In the genomic region with DNA sequence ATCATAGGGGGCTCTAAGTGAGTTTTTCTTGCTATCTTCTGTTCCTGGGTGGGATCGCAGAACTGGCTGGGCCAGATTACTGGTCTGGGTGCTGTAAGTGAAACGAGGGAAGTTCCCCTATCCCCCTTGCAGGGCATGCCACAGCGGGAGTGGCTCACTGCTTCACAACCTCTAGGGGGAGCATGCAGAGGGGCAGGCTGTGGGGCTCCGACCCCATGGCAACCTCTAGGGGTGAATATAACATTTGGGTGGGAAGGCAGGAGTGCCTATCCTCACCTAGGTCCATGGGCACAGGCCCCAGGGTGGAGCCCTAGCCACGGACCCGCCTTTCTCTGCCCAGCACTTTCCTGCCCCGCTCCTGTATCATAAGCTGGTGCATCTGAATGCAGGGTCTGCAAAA, we compare ENCODE assay signal across 16 cellular contexts. TPM values are rescaled to one million over a fixed set of nuclear protein-coding genes. Genes with fewer than 3 reads are reported as not detected.
DNase-seq lines count a peak whose midpoint lies in the region; ATAC-seq, FAIRE-seq and TF ChIP-seq lines count a peak whose summit lies in the region.
"Had no signal": no experiment of that assay in that cellular context is flagged by ENCODE, and none has a peak within 500 bp of the region (broad histone marks: within the 10 kb centered on the region; RNA-seq: fewer than 3 reads in every experiment).

No MANE protein-coding gene starts in this region.

- peaks cover 14% of the 10 kb centered on the region for H3K36me3 Mint-ChIP-seq in CD4-positive, alpha-beta T cell (ENCODE audit: low read depth)

- no peak for ATAC-seq in CD4-positive, alpha-beta T cell (ENCODE audit: poor library complexity)
- ATAC-seq in K562 (peak; percentile 30; the same call in 2 of the 3 replicates), HG03025 (IDR thresholded peaks at IDR 0.05; ENCODE audit: low FRiP score, unreplicated experiment) (no peak)
- ATAC-seq: heart right ventricle had no signal

- peaks cover 7% of the 10 kb centered on the region for H3K79me2 ChIP-seq in K562 (ENCODE audit: control insufficient read depth, insufficient read depth, low read length)

- DNase-seq in CD4-positive, alpha-beta T cell = no peak
- DNase-seq in GM12864 (ENCODE audit: low read depth) (no peak), NAMALWA (ENCODE audit: low spot score) (peak; percentile 45), K562 (ENCODE audit: extremely low read depth in 1 of 4, low spot score in 3 of 4) (peak; percentile 5 to 18 (median 8)), COLO829 (ENCODE audit: low spot score) (no peak), frontal cortex (ENCODE audit: low spot score in 2 of 2) (no peak)
- DNase-seq: activated gamma-delta T cell treated with Interleukin-2 at 50 U/mL for 16 hours; AML-193; esophagus squamous epithelium; heart right ventricle; midbrain; NCI-H2171; nucleus accumbens; stimulated activated naive CD4-positive, alpha-beta T cell had no signal

- 26% methylated on average over 6 of the region's 7 CpGs for WGBS in K562 (ENCODE audit: insufficient coverage, low coverage, missing lambda C conversion rate)

- TF ChIP-seq RAD21 in K562 (CRISPR knock-in tag; conservative IDR thresholded peaks at IDR 0.05 in 1 of 2, IDR thresholded peaks at IDR 0.05 in 1 of 2) = no peak

- H3K27me3 ChIP-seq in CD4-positive, alpha-beta T cell (ENCODE audit: control insufficient read depth, insufficient read depth, low read length) = no peaks in the 10 kb centered on the region
- no peaks in the 10 kb centered on the region for H3K27me3 ChIP-seq in K562 (ENCODE audit: control insufficient read depth in 2 of 2, insufficient read depth in 2 of 2, low read length in 2 of 2)
- H3K27me3 ChIP-seq: esophagus squamous epithelium, heart right ventricle had no signal

- TF ChIP-seq POLR2A in K562 (conservative IDR thresholded peaks at IDR 0.05) = no peak

- H3K9me3 ChIP-seq in CD4-positive, alpha-beta T cell (ENCODE audit: control insufficient read depth, low read length) = no peaks in the 10 kb centered on the region
- no peaks in the 10 kb centered on the region for H3K9me3 ChIP-seq in K562 (replicated peaks; ENCODE audit: control insufficient read depth, insufficient read depth, low read depth, low read length)
- H3K9me3 ChIP-seq: esophagus squamous epithelium, heart right ventricle had no signal

- no peaks in the 10 kb centered on the region for H3K9me1 ChIP-seq in K562 (ENCODE audit: control insufficient read depth, insufficient read depth, low read length)

- H3K36me3 ChIP-seq in K562 (ENCODE audit: control insufficient read depth, insufficient read depth, low read length) = peaks cover 9% of the 10 kb centered on the region; the same call in 1 of the 3 replicates
- H3K36me3 ChIP-seq: esophagus squamous epithelium had no signal

- intact Hi-C loops in CD4-positive, alpha-beta T cell (cut with DNase I, micrococcal nuclease) = loop anchor here in 1 of 2 experiments (5.0 to 10.0 kb wide), 5 partner anchors 719 to 1531 kb away; partner anchors contain the start of genes FAM120C, MAGED2 and TRO
- intact Hi-C loops in K562 (cut with micrococcal nuclease) = loop anchor here (10.0 kb wide), 1 partner anchor 261 kb away; the partner anchor contains the start of gene MAGEH1

- H3K27ac ChIP-seq in CD4-positive, alpha-beta T cell (ENCODE audit: low read depth, low read length) = no peak overlapping the region
- no peak overlapping the region for H3K27ac ChIP-seq in K562 (ENCODE audit: extremely low read depth, low read depth, low read length)
- H3K27ac ChIP-seq: esophagus squamous epithelium, heart right ventricle had no signal

- H3K27me3 Mint-ChIP-seq in CD4-positive, alpha-beta T cell = no peaks in the 10 kb centered on the region
- H3K27me3 Mint-ChIP-seq: dendritic cell treated with granulocyte-macrophage colony-stimulating factor and Interleukin-4, amounts not matched to agents 40 ng/mL and 50 ng/mL, for 4 days had no signal

- FAIRE-seq in K562 (lab: Jason Lieb, UNC) (no peak), frontal cortex (lab: Jason Lieb, UNC) (no peak)

- CTCF ChIA-PET in CD4-positive, alpha-beta T cell (lab: Charles Lee) = no interaction called here
- CTCF ChIA-PET in K562 (lab: Yijun Ruan, JAX; ENCODE audit: low intra/inter-chr PET ratio) = no interaction called here

- no peak overlapping the region for H3K4me2 ChIP-seq in K562 (ENCODE audit: insufficient read depth, low read length)

- no TSS peak for BruUV-seq in K562 (replicated peaks; lab: Mats Ljungman, UMichigan)

- H3K4me1 Mint-ChIP-seq in CD4-positive, alpha-beta T cell (ENCODE audit: low read depth) = peaks cover 24% of the 10 kb centered on the region

- peaks cover 0 to 5% of the 10 kb centered on the region in 2 experiments; a peak in 1 of 5 replicates for H3K4me1 ChIP-seq in K562 (replicated peaks in 1 of 2; ENCODE audit: control insufficient read depth in 2 of 2, insufficient read depth in 2 of 2, low read length in 2 of 2)

- H3K9ac ChIP-seq in K562 (ENCODE audit: insufficient read depth in 1 of 2, low read depth in 2 of 2, low read length in 2 of 2) = no peak overlapping the region

- H4K20me1 ChIP-seq in K562 (replicated peaks; ENCODE audit: control insufficient read depth, insufficient read depth, low read length) = no peaks in the 10 kb centered on the region

- H3K4me3 Mint-ChIP-seq in CD4-positive, alpha-beta T cell = no peak overlapping the region
- H3K4me3 Mint-ChIP-seq: dendritic cell treated with granulocyte-macrophage colony-stimulating factor and Interleukin-4, amounts not matched to agents 40 ng/mL and 50 ng/mL, for 4 days had no signal

- in situ Hi-C loops in K562 (cut with MboI) = no loop called here

- no peak for TF ChIP-seq CTCF in CD4-positive, alpha-beta T cell (IDR thresholded peaks at IDR 0.05)
- TF ChIP-seq CTCF in GM12864 (IDR thresholded peaks at IDR 0.05; ENCODE audit: low read depth, low read length, missing control alignments) = peak; percentile 40
- TF ChIP-seq CTCF in K562 (IDR thresholded peaks at IDR 0.05 in 2 of 3, conservative IDR thresholded peaks at IDR 0.05 in 1 of 3; ENCODE audit: insufficient read depth in 2 of 3, low read depth in 1 of 3, low read length in 3 of 3) = peak; percentile 14 to 54 (median 16); a peak in 4 of 6 replicates

- H3K9me3 Mint-ChIP-seq in CD4-positive, alpha-beta T cell = no peaks in the 10 kb centered on the region
- H3K9me3 Mint-ChIP-seq: dendritic cell treated with granulocyte-macrophage colony-stimulating factor and Interleukin-4, amounts not matched to agents 40 ng/mL and 50 ng/mL, for 4 days had no signal

- POLR2A ChIA-PET in CD4-positive, alpha-beta T cell (lab: Charles Lee) = no interaction called here
- POLR2A ChIA-PET in K562 (lab: Yijun Ruan, JAX) = no interaction called here

- TF ChIP-seq EP300 in K562 (IDR thresholded peaks at IDR 0.05; ENCODE audit: low read length) = no peak

- H3K4me3 ChIP-seq in GM12864 (ENCODE audit: low read depth, low read length) (no peak overlapping the region), K562 (no peak overlapping the region)
- H3K4me3 ChIP-seq: esophagus squamous epithelium, heart right ventricle had no signal

- no peak overlapping the region for H2AFZ ChIP-seq in K562 (ENCODE audit: low read depth, low read length)

- H3K27ac Mint-ChIP-seq in CD4-positive, alpha-beta T cell = peak overlapping the region; percentile 24
- H3K27ac Mint-ChIP-seq: dendritic cell treated with granulocyte-macrophage colony-stimulating factor and Interleukin-4, amounts not matched to agents 40 ng/mL and 50 ng/mL, for 4 days had no signal

TF ChIP-seq in K562, 482 proteins besides CTCF, POLR2A, EP300 and RAD21 (continues in another document):
- TF ChIP-seq MAFG (tag; conservative IDR thresholded peaks at IDR 0.05) (no peak), ATF1 (CRISPR knock-in tag; IDR thresholded peaks at IDR 0.05) (no peak), ATF1 (tag; IDR thresholded peaks at IDR 0.05) (no peak), TSC22D4 (tag; IDR thresholded peaks at IDR 0.05) (no peak), ZNF354B (CRISPR knock-in tag; IDR thresholded peaks at IDR 0.05) (no peak), ZNF316 (IDR thresholded peaks at IDR 0.05) (no peak), COPS2 (conservative IDR thresholded peaks at IDR 0.05) (no peak), KDM1A (IDR thresholded peaks at IDR 0.05) (no peak), HIVEP1 (CRISPR knock-in tag; IDR thresholded peaks at IDR 0.05) (no peak), HNRNPH1 (optimal IDR thresholded peaks at IDR 0.05; ENCODE audit: low read depth, low read length) (no peak), ZNF589 (CRISPR knock-in tag; IDR thresholded peaks at IDR 0.05; ENCODE audit: low read depth) (no peak), XRCC4 (IDR thresholded peaks at IDR 0.05; ENCODE audit: extremely low read depth, insufficient read depth, insufficient read length) (no peak)

RNA-seq across cellular contexts. Expression of gene RRAGB, which starts 1.7 kb away (rescaled TPM):
- 1 to 10 TPM; 7.0 to 8.5 TPM for total RNA-seq in CD4-positive, alpha-beta T cell
- 14.6 and 43.4 TPM in 2 replicates for total RNA-seq in K562 (2011; cell fraction: chromatin; rRNA removed; ENCODE audit: low replicate concordance)
- total RNA-seq in K562 (2011; cell fraction: nucleolus; rRNA removed) = 7.5 and 13.3 TPM in 2 replicates
- total RNA-seq in K562 (2011; cell fraction: nucleoplasm; rRNA removed) = 15.8 and 18.9 TPM in 2 replicates
- 8.6 and 10.4 TPM in 2 replicates for total RNA-seq in K562 (2014; rRNA removed)
- 9.1 and 9.7 TPM in 2 replicates for total RNA-seq in K562 (2014; rRNA removed; fragmentation: Illumina TruSeq; extraction: Trizol)
- total RNA-seq in K562 (2015; rRNA removed; fragmentation: Illumina TruSeq; extraction: Trizol) = 8.9 and 11.1 TPM in 2 replicates
- total RNA-seq in K562 (2021) = 5.6 and 6.7 TPM in 2 replicates
- polyA plus RNA-seq in K562 (2011; rRNA removed) = 15.6 and 19.7 TPM in 2 replicates
- polyA plus RNA-seq in K562 (2011; cell fraction: cytosol; rRNA removed) = 2.4 and 6.2 TPM in 2 replicates
- polyA plus RNA-seq in K562 (2011; cell fraction: nucleus; rRNA removed) = 55.7 and 75.0 TPM in 2 replicates
- polyA plus RNA-seq in K562 (2012) = 7.6 and 14.3 TPM in 2 replicates
- 6.3 and 7.5 TPM in 2 replicates for polyA plus RNA-seq in K562 (2014; fragmentation: Illumina TruSeq; extraction: Trizol)
- polyA plus RNA-seq in K562 (2014; fragmentation: Nextera tagmentation; extraction: Ambion mirVana) = 1 to 10 TPM; 7.9 to 8.5 TPM
- 9.3 and 13.5 TPM in 2 replicates for polyA plus RNA-seq in K562 (2014; rRNA removed)
- 11.3 and 17.4 TPM in 2 replicates for polyA minus RNA-seq in K562 (2011; rRNA and poly(A)+ RNA removed)
- polyA minus RNA-seq in K562 (2011; cell fraction: cytosol; rRNA and poly(A)+ RNA removed) = 3.2 and 3.5 TPM in 2 replicates
- polyA minus RNA-seq in K562 (2011; cell fraction: nucleus; rRNA and poly(A)+ RNA removed) = 11.3 and 18.2 TPM in 2 replicates
- total RNA-seq in frontal cortex = 77.0 TPM

Comparison
In these comparisons a context has a peak if more than half of its experiments do, and no peak if none do; other contexts are left out.
1. DNase-seq: peak in NAMALWA (single experiment) and K562 (4 of 4); none in CD4-positive, alpha-beta T cell (0 of 10), GM12864 (single experiment), COLO829 (single experiment) and frontal cortex (0 of 2).